Comparison of ENCODE assay signal across 1 cellular context in the genomic region with DNA sequence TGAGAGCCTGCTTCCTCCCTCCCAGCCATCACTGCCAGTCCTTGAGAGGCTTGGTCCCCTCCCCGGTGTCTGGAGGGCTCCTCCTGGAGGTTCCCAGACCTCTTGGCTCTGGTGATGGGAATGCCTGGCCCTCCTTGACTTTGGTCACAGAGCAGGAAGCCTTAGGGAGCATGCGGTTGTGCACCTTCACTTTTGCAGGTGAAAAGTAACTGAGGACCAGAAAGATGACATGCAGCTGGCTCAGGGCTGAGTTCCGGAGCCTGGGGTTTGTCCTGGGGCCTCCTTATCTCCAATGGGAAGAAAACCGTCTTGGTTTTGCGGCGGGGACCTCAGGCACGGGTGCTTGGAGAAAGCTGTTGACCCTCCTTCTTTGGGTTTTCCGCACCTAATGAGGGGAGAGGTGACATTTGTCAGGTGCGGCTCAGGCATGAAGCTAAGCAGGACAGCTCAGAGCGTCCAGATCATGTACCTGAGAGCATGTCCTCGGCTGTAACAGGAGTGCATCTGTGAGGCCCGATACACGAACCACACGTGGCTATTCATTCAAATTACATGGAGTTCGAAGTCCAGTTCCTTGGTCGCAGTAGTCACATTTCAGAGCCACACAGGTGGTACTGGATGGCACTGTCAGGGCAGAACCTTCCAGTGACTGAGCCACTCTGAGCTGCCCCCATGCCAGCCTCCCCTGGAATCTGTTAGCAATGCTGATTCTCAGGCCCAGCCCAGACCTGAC.
TF ChIP-seq lines count a peak whose summit lies in the region.

No MANE protein-coding gene starts in this region.

TF ChIP-seq in SK-N-SH, 30 proteins besides CTCF, POLR2A, EP300 and RAD21 (continued from another document):
- TF ChIP-seq, protein P1, sequence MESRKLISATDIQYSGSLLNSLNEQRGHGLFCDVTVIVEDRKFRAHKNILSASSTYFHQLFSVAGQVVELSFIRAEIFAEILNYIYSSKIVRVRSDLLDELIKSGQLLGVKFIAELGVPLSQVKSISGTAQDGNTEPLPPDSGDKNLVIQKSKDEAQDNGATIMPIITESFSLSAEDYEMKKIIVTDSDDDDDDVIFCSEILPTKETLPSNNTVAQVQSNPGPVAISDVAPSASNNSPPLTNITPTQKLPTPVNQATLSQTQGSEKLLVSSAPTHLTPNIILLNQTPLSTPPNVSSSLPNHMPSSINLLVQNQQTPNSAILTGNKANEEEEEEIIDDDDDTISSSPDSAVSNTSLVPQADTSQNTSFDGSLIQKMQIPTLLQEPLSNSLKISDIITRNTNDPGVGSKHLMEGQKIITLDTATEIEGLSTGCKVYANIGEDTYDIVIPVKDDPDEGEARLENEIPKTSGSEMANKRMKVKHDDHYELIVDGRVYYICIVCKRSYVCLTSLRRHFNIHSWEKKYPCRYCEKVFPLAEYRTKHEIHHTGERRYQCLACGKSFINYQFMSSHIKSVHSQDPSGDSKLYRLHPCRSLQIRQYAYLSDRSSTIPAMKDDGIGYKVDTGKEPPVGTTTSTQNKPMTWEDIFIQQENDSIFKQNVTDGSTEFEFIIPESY (IDR thresholded peaks at IDR 0.05; ENCODE audit: borderline replicate concordance, low read depth) = no peak
- TF ChIP-seq, protein P2, sequence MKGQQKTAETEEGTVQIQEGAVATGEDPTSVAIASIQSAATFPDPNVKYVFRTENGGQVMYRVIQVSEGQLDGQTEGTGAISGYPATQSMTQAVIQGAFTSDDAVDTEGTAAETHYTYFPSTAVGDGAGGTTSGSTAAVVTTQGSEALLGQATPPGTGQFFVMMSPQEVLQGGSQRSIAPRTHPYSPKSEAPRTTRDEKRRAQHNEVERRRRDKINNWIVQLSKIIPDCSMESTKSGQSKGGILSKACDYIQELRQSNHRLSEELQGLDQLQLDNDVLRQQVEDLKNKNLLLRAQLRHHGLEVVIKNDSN (IDR thresholded peaks at IDR 0.05; ENCODE audit: borderline replicate concordance, low read depth) = no peak
- no peak for TF ChIP-seq GABPA (IDR thresholded peaks at IDR 0.05; ENCODE audit: low read depth)
- TF ChIP-seq FOXJ3 (CRISPR knock-in tag; IDR thresholded peaks at IDR 0.05) = no peak
